Comparison of ENCODE assay signal across 9 cellular contexts in the genomic region with DNA sequence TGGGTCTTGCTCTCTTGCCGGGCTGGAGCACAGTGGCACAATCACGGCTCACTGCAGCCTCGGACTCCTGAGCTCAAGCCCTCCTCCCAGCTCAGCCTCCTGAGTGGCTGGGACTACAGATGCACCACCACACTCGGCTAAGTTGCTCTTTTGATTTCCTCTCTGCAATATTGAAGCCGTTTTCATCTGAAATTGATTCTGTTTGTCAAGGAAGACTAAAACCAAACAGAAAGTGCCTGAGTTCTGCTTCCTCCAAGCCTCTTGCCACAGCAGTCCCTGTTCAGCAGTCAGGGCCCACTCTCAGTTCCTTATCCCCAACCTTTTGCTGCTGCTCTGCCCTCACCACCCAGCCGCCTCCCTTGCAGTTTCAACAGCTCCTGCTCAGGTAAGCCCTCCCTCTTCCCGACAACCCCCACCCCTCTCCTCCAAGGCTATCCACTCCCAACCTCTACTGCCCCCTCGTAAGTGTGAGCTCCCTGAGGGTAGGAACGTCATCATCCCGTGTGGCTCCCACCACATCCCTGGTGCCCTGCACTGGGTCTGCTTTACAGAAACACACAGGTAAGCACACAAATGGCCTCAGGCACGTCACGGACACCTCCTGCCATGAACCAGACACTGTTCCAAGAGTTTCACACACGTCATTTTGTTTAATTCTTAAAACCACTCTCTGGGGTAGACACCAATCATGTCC.
DNase-seq lines count a peak whose midpoint lies in the region; ATAC-seq and TF ChIP-seq lines count a peak whose summit lies in the region.
"Had no signal": no experiment of that assay in that cellular context is flagged by ENCODE, and none has a peak within 500 bp of the region (broad histone marks: within the 10 kb centered on the region; RNA-seq: fewer than 3 reads in every experiment).

No MANE protein-coding gene starts in this region.

- H3K4me1 ChIP-seq in OCI-LY3 (ENCODE audit: low read length), result peaks cover 66% of the 10 kb centered on the region

- no peaks in the 10 kb centered on the region for H4K20me1 ChIP-seq in OCI-LY3 (ENCODE audit: insufficient read depth, low read length)

- H3K79me2 ChIP-seq in OCI-LY3 (ENCODE audit: low read length), result no peaks in the 10 kb centered on the region

- peak overlapping the region; percentile 80 for H3K27ac Mint-ChIP-seq in activated CD4-positive, alpha-beta T cell treated with anti-CD3 and anti-CD28 coated beads, Interleukin-2, amount 10 ng/mL, durations not matched to agents 7 days and 5 days

- no peaks in the 10 kb centered on the region for H3K27me3 Mint-ChIP-seq in activated CD4-positive, alpha-beta T cell treated with anti-CD3 and anti-CD28 coated beads, Interleukin-2, amount 10 ng/mL, durations not matched to agents 7 days and 5 days

- no peak for DNase-seq in activated CD4-positive, alpha-beta T cell treated with anti-CD3 and anti-CD28 coated beads, Interleukin-2, amount 10 ng/mL, durations not matched to agents 7 days and 5 days
- DNase-seq in activated CD4-positive, alpha-beta T cell treated with anti-CD3 and anti-CD28 coated beads for 1 hour, result no peak
- DNase-seq in substantia nigra (lab: John Stamatoyannopoulos, UW) (peak in 1 of 49 donors; percentile 38), NCI-H187 (lab: John Stamatoyannopoulos, UW) (no peak)
- DNase-seq in central memory CD4-positive, alpha-beta T cell, result no peak
- DNase-seq: stimulated activated CD4-positive, alpha-beta T cell treated with anti-CD3 and anti-CD28 coated beads, Interleukin-4, amount 100 ng/mL, for 4 hours had no signal

- H3K27me3 ChIP-seq in OCI-LY3 (ENCODE audit: low read depth, low read length), result no peaks in the 10 kb centered on the region

- H3K4me3 Mint-ChIP-seq in activated CD4-positive, alpha-beta T cell treated with anti-CD3 and anti-CD28 coated beads, Interleukin-2, amount 10 ng/mL, durations not matched to agents 7 days and 5 days, result no peak overlapping the region

- peak overlapping the region; percentile 92 for H3K9ac ChIP-seq in OCI-LY3 (ENCODE audit: low read length)

- H3K4me2 ChIP-seq in OCI-LY3 (ENCODE audit: low read length), result peak overlapping the region; percentile 77

- H3K9me3 Mint-ChIP-seq in activated CD4-positive, alpha-beta T cell treated with anti-CD3 and anti-CD28 coated beads, Interleukin-2, amount 10 ng/mL, durations not matched to agents 7 days and 5 days, result peaks cover 25% of the 10 kb centered on the region

- ATAC-seq in HG02852 (IDR thresholded peaks at IDR 0.05; ENCODE audit: unreplicated experiment) (peak; percentile 96), GM18870 (IDR thresholded peaks at IDR 0.05; ENCODE audit: unreplicated experiment) (no peak)

- POLR2A ChIA-PET in activated CD4-positive, alpha-beta T cell treated with anti-CD3 and anti-CD28 coated beads, Interleukin-2, amount 10 ng/mL, durations not matched to agents 7 days and 5 days (lab: Charles Lee), result no interaction called here

- CTCF ChIA-PET in activated CD4-positive, alpha-beta T cell treated with anti-CD3 and anti-CD28 coated beads, Interleukin-2, amount 10 ng/mL, durations not matched to agents 7 days and 5 days (lab: Charles Lee), result interaction anchor here (1.1 to 3.4 kb wide), 7 partner anchors 10 to 79 kb away, joined by 3 to 11 read pairs (median 4); no protein-coding TSS in a partner anchor

- H2AFZ ChIP-seq in OCI-LY3 (ENCODE audit: low read depth, low read length), result 0 out of 2 replicates have a peak overlapping the region, but pooled peaks have one; percentile 76

- no peaks in the 10 kb centered on the region for H3K9me3 ChIP-seq in OCI-LY3 (ENCODE audit: insufficient read depth, low read length)

- H3K4me1 Mint-ChIP-seq in activated CD4-positive, alpha-beta T cell treated with anti-CD3 and anti-CD28 coated beads, Interleukin-2, amount 10 ng/mL, durations not matched to agents 7 days and 5 days, result peaks cover 47% of the 10 kb centered on the region

- no peak for TF ChIP-seq CTCF in OCI-LY3 (IDR thresholded peaks at IDR 0.05; ENCODE audit: low read depth, low read length)

- no peaks in the 10 kb centered on the region for H3K36me3 ChIP-seq in OCI-LY3 (replicated peaks; ENCODE audit: low read depth, low read length)

- peak overlapping the region; percentile 67 for H3K4me3 ChIP-seq in OCI-LY3 (ENCODE audit: low read length)

- H3K36me3 Mint-ChIP-seq in activated CD4-positive, alpha-beta T cell treated with anti-CD3 and anti-CD28 coated beads, Interleukin-2, amount 10 ng/mL, durations not matched to agents 7 days and 5 days (ENCODE audit: low read depth), result peaks cover 7% of the 10 kb centered on the region

- H3K27ac ChIP-seq in OCI-LY3 (ENCODE audit: low read length) (peak overlapping the region; percentile 100), substantia nigra (ENCODE audit: low read depth, low read length, poor library complexity, severe bottlenecking) (peak overlapping the region; percentile 61)
